Comparison of ENCODE assay signal across 12 cellular contexts in genomic region chr1:162631546-162632233, GRCh38. TPM values are rescaled to one million over a fixed set of nuclear protein-coding genes. Genes with fewer than 3 reads are reported as not detected.
DNase-seq lines count a peak whose midpoint lies in the region; TF ChIP-seq lines count a peak whose summit lies in the region.
"Had no signal": no experiment of that assay in that cellular context is flagged by ENCODE, and none has a peak within 500 bp of the region (broad histone marks: within the 10 kb centered on the region; RNA-seq: fewer than 3 reads in every experiment).

No MANE protein-coding gene starts in this region.

- peak overlapping the region; percentile 69 for H3K4me3 ChIP-seq in BJ (ENCODE audit: low read depth, low read length)
- peak overlapping the region; percentile 67 for H3K4me3 ChIP-seq in SJCRH30
- H3K4me3 ChIP-seq in fibroblast of the aortic adventitia (ENCODE audit: low read depth, low read length) = peak overlapping the region; percentile 85

- H3K36me3 Mint-ChIP-seq in progenitor cell of endocrine pancreas (ENCODE audit: insufficient read depth) = no peaks in the 10 kb centered on the region
- H3K36me3 Mint-ChIP-seq in CD14-positive monocyte = no peaks in the 10 kb centered on the region
- H3K36me3 Mint-ChIP-seq: CD8-positive, alpha-beta memory T cell had no signal

- peaks cover 13% of the 10 kb centered on the region for H3K4me1 ChIP-seq in SJCRH30

- CTCF ChIA-PET in BJ (lab: Yijun Ruan, JAX) = interaction anchor here (1.6 to 2.7 kb wide), 4 partner anchors 10 to 40 kb away, joined by 3 to 14 read pairs (median 6); no protein-coding TSS in a partner anchor

- peak overlapping the region; percentile 93 for H3K27ac ChIP-seq in SJCRH30

- H3K9me3 Mint-ChIP-seq in progenitor cell of endocrine pancreas (ENCODE audit: low read depth) (no peaks in the 10 kb centered on the region), CD14-positive monocyte (peaks cover 0 to 1% (median 0%) of the 10 kb centered on the region in 7 donors)
- H3K9me3 Mint-ChIP-seq: activated CD4-positive, alpha-beta T cell treated with anti-CD3 and anti-CD28 coated beads, Interleukin-2, amount 10 ng/mL, durations not matched to agents 24 days and 14 days; CD8-positive, alpha-beta memory T cell had no signal

- H3K36me3 ChIP-seq in BJ (ENCODE audit: control insufficient read depth, insufficient read depth, low read length) (no peaks in the 10 kb centered on the region), SJCRH30 (no peaks in the 10 kb centered on the region)

- POLR2A ChIA-PET in BJ (lab: Charles Lee) = interaction anchor here (0.6 to 1.5 kb wide), 7 partner anchors 26 to 141 kb away, joined by 3 to 10 read pairs (median 6); no protein-coding TSS in a partner anchor

- no peaks in the 10 kb centered on the region for H3K9me3 ChIP-seq in SJCRH30 (replicated peaks)

- H3K27me3 ChIP-seq in BJ (ENCODE audit: control insufficient read depth, insufficient read depth, low read length) (no peaks in the 10 kb centered on the region), SJCRH30 (no peaks in the 10 kb centered on the region)

- H3K4me3 Mint-ChIP-seq in progenitor cell of endocrine pancreas (ENCODE audit: low read depth) = peak overlapping the region; percentile 9
- no peak overlapping the region for H3K4me3 Mint-ChIP-seq in CD14-positive monocyte
- H3K4me3 Mint-ChIP-seq: activated CD4-positive, alpha-beta T cell treated with anti-CD3 and anti-CD28 coated beads, Interleukin-2, amount 10 ng/mL, durations not matched to agents 24 days and 14 days; CD8-positive, alpha-beta memory T cell had no signal

- DNase-seq in BJ (ENCODE audit: low read depth) (no peak), SJCRH30 (peak; percentile 79 to 91), fibroblast of the aortic adventitia (ENCODE audit: low read depth) (peak; percentile 84), progenitor cell of endocrine pancreas (ENCODE audit: low spot score, unreplicated experiment) (no peak), CD14-positive monocyte (ENCODE audit: low spot score) (no peak), amygdala (lab: John Stamatoyannopoulos, UW) (no peak), NCI-H1436 (lab: John Stamatoyannopoulos, UW) (no peak), cerebellar nuclear complex (lab: John Stamatoyannopoulos, UW) (no peak)
- DNase-seq: activated CD4-positive, alpha-beta T cell treated with anti-CD3 and anti-CD28 coated beads, Interleukin-2, amount 10 ng/mL, durations not matched to agents 24 days and 14 days; CD8-positive, alpha-beta memory T cell; MV-4-11; stimulated activated CD4-positive, alpha-beta T cell treated with anti-CD3 and anti-CD28 coated beads, Interleukin-2, amount 100 ng/mL, for 48 hours had no signal

- H3K27me3 Mint-ChIP-seq in progenitor cell of endocrine pancreas (no peaks in the 10 kb centered on the region), CD14-positive monocyte (ENCODE audit: low read depth in 3 of 3) (peaks cover 0 to 5% (median 2%) of the 10 kb centered on the region in 3 donors)

- H3K27ac Mint-ChIP-seq in progenitor cell of endocrine pancreas (peak overlapping the region; percentile 60), CD14-positive monocyte (no peak overlapping the region)
- H3K27ac Mint-ChIP-seq: activated CD4-positive, alpha-beta T cell treated with anti-CD3 and anti-CD28 coated beads, Interleukin-2, amount 10 ng/mL, durations not matched to agents 24 days and 14 days had no signal

- intact Hi-C loops in CD14-positive monocyte (cut with micrococcal nuclease) = no loop called here

- no peak for TF ChIP-seq CTCF in BJ (IDR thresholded peaks at IDR 0.05; ENCODE audit: insufficient read depth, low read depth, low read length)
- no peak for TF ChIP-seq CTCF in fibroblast of the aortic adventitia (IDR thresholded peaks at IDR 0.05; ENCODE audit: insufficient read depth, low read length)
- TF ChIP-seq CTCF in progenitor cell of endocrine pancreas (IDR thresholded peaks at IDR 0.05; ENCODE audit: unreplicated experiment) = no peak
- no peak for TF ChIP-seq CTCF in CD14-positive monocyte (IDR thresholded peaks at IDR 0.05)

- H3K4me1 Mint-ChIP-seq in progenitor cell of endocrine pancreas (ENCODE audit: low read depth) = peaks cover 20% of the 10 kb centered on the region
- H3K4me1 Mint-ChIP-seq in CD14-positive monocyte = no peaks in the 10 kb centered on the region

RNA-seq across cellular contexts. Expression of gene DDR2, which starts 0.6 kb away (rescaled TPM):
- polyA plus RNA-seq in BJ (2011; rRNA removed) = 267 and 282 TPM in 2 replicates
- polyA minus RNA-seq in BJ (2011; rRNA and poly(A)+ RNA removed) = 348 and 481 TPM in 2 replicates
- 41.1 and 47.8 TPM in 2 replicates for total RNA-seq in SJCRH30 (2014; rRNA removed; shearing (Covaris generic))
- total RNA-seq in fibroblast of the aortic adventitia (ENCODE audit: low replicate concordance) = 356 and 379 TPM in 2 replicates
- total RNA-seq in progenitor cell of endocrine pancreas = 1.2 and 1.7 TPM in 2 replicates
- not detected for polyA plus RNA-seq in CD14-positive monocyte

Comparison
In these comparisons a context has a peak if more than half of its experiments do, and no peak if none do; other contexts are left out.
1. DNase-seq: peak in SJCRH30 (2 of 2) and fibroblast of the aortic adventitia (single experiment); none in BJ (single experiment), progenitor cell of endocrine pancreas (single experiment), CD14-positive monocyte (single experiment), amygdala (0 of 56), NCI-H1436 (single experiment) and cerebellar nuclear complex (0 of 2).
2. RNA of gene DDR2, which starts 0.6 kb away (total RNA-seq): 356 to 379 TPM in fibroblast of the aortic adventitia and 41.1 to 47.8 TPM in SJCRH30; 1.2 to 1.7 TPM in progenitor cell of endocrine pancreas; every median in the first group is over 10 times any median in the second.
3. Peak in every context shown above with its lines, with median percentiles within 50 percentile points of each other: H3K4me3 ChIP-seq.